8 cellular contexts compared by ENCODE assay signal in genomic region chr6:31834704-31835375, GRCh38. TPM values are rescaled to one million over a fixed set of nuclear protein-coding genes. Genes with fewer than 3 reads are reported as not detected.
DNase-seq lines count a peak whose midpoint lies in the region; TF ChIP-seq lines count a peak whose summit lies in the region.

No MANE protein-coding gene starts in this region.

- H3K9me3 ChIP-seq in HEK293 (ENCODE audit: control insufficient read depth, insufficient read depth, low read depth, low read length), result no peaks in the 10 kb centered on the region
- H3K9me3 ChIP-seq in liver (ENCODE audit: control insufficient read depth in 4 of 4, low read length in 3 of 4), result no peaks in the 10 kb centered on the region

- no peaks in the 10 kb centered on the region for H3K27me3 Mint-ChIP-seq in activated CD4-positive, alpha-beta T cell treated with anti-CD3 and anti-CD28 coated beads, Interleukin-2, amount 10 ng/mL, durations not matched to agents 7 days and 5 days
- no peaks in the 10 kb centered on the region for H3K27me3 Mint-ChIP-seq in dendritic cell treated with granulocyte-macrophage colony-stimulating factor and Interleukin-4, amounts not matched to agents 40 ng/mL and 50 ng/mL, for 4 days

- peak overlapping the region; percentile 75 to 84 for H3K9ac ChIP-seq in liver (ENCODE audit: low read depth in 1 of 2, low read length in 2 of 2)

- peak overlapping the region; percentile 88 for H3K27ac ChIP-seq in HEK293 (ENCODE audit: extremely low read depth, low read depth, low read length)
- peak overlapping the region; percentile 95 to 99 for H3K27ac ChIP-seq in liver (ENCODE audit: low read depth in 1 of 2, low read length in 2 of 2)

- peak; percentile 88 for DNase-seq in Caki2 (ENCODE audit: low read depth)
- peak; percentile 86 for DNase-seq in NCI-H345 (lab: John Stamatoyannopoulos, UW)
- DNase-seq in activated CD4-positive, alpha-beta T cell treated with anti-CD3 and anti-CD28 coated beads, Interleukin-2, amount 10 ng/mL, durations not matched to agents 7 days and 5 days, result peak; percentile 80
- peak; percentile 76 to 79 for DNase-seq in stimulated activated CD4-positive, alpha-beta T cell treated with anti-CD3 and anti-CD28 coated beads, Interleukin-2, amount 100 ng/mL, for 48 hours
- DNase-seq in cortex of kidney (lab: John Stamatoyannopoulos, UW), result no peak

- H3K36me3 ChIP-seq in HEK293 (ENCODE audit: control insufficient read depth in 2 of 2, insufficient read depth in 1 of 2, low read length in 2 of 2) (peaks cover 32 to 59% of the 10 kb centered on the region in 2 experiments), liver (ENCODE audit: control insufficient read depth in 4 of 4, insufficient read depth in 3 of 4, low read depth in 1 of 4, low read length in 3 of 4) (peaks cover 11 to 27% (median 19%) of the 10 kb centered on the region in 4 donors)

- intact Hi-C loops in dendritic cell treated with granulocyte-macrophage colony-stimulating factor and Interleukin-4, amounts not matched to agents 40 ng/mL and 50 ng/mL, for 4 days (cut with micrococcal nuclease), result loop anchor here (1.0 to 5.0 kb wide), 4 partner anchors 27 to 288 kb away; partner anchors contain the start of genes ATP6V1G2, DDAH2, NEU1 and NFKBIL1

- H3K9me3 Mint-ChIP-seq in activated CD4-positive, alpha-beta T cell treated with anti-CD3 and anti-CD28 coated beads, Interleukin-2, amount 10 ng/mL, durations not matched to agents 7 days and 5 days, result no peaks in the 10 kb centered on the region
- no peaks in the 10 kb centered on the region for H3K9me3 Mint-ChIP-seq in dendritic cell treated with granulocyte-macrophage colony-stimulating factor and Interleukin-4, amounts not matched to agents 40 ng/mL and 50 ng/mL, for 4 days

- POLR2A ChIA-PET in HEK293 (lab: Yijun Ruan, JAX), result interaction anchor here (0.5 to 12.5 kb wide), 36 partner anchors 8 to 1137 kb away, joined by 3 to 125 read pairs (median 4); partner anchors contain the start of genes BRD2, C6orf47, CFB and CLIC1
- POLR2A ChIA-PET in activated CD4-positive, alpha-beta T cell treated with anti-CD3 and anti-CD28 coated beads, Interleukin-2, amount 10 ng/mL, durations not matched to agents 7 days and 5 days (lab: Charles Lee), result interaction anchor here (1.1 kb wide), 1 partner anchor 95 kb away, joined by 7 read pairs; the partner anchor contains the start of gene MSH5

- H3K27ac Mint-ChIP-seq in activated CD4-positive, alpha-beta T cell treated with anti-CD3 and anti-CD28 coated beads, Interleukin-2, amount 10 ng/mL, durations not matched to agents 7 days and 5 days, result peak overlapping the region; percentile 97
- H3K27ac Mint-ChIP-seq in dendritic cell treated with granulocyte-macrophage colony-stimulating factor and Interleukin-4, amounts not matched to agents 40 ng/mL and 50 ng/mL, for 4 days, result peak overlapping the region; percentile 97

- H3K4me1 Mint-ChIP-seq in activated CD4-positive, alpha-beta T cell treated with anti-CD3 and anti-CD28 coated beads, Interleukin-2, amount 10 ng/mL, durations not matched to agents 7 days and 5 days, result peaks cover 45% of the 10 kb centered on the region
- H3K4me1 Mint-ChIP-seq in dendritic cell treated with granulocyte-macrophage colony-stimulating factor and Interleukin-4, amounts not matched to agents 40 ng/mL and 50 ng/mL, for 4 days (ENCODE audit: low read depth), result peaks cover 54% of the 10 kb centered on the region

- CTCF ChIA-PET in HEK293 (lab: Yijun Ruan, JAX), result interaction anchor here (0.6 to 1.7 kb wide), 4 partner anchors 8 to 44 kb away, joined by 3 to 7 read pairs (median 4); partner anchors contain the start of gene VARS1
- CTCF ChIA-PET in activated CD4-positive, alpha-beta T cell treated with anti-CD3 and anti-CD28 coated beads, Interleukin-2, amount 10 ng/mL, durations not matched to agents 7 days and 5 days (lab: Charles Lee), result interaction anchor here (0.6 to 2.1 kb wide), 7 partner anchors 9 to 237 kb away, joined by 3 to 5 read pairs (median 3); no protein-coding TSS in a partner anchor

- H3K4me3 ChIP-seq in HEK293 (ENCODE audit: low read depth, low read length), result peak overlapping the region; percentile 79
- H3K4me3 ChIP-seq in liver (ENCODE audit: low read depth in 1 of 3, low read length in 3 of 3), result peak overlapping the region; percentile 98 to 99 (median 99)

- WGBS in liver, result under 1% methylated on average over 37 of the region's 37 CpGs

- H3K36me3 Mint-ChIP-seq in activated CD4-positive, alpha-beta T cell treated with anti-CD3 and anti-CD28 coated beads, Interleukin-2, amount 10 ng/mL, durations not matched to agents 7 days and 5 days (ENCODE audit: low read depth), result peaks cover 53% of the 10 kb centered on the region
- peaks cover 65% of the 10 kb centered on the region for H3K36me3 Mint-ChIP-seq in dendritic cell treated with granulocyte-macrophage colony-stimulating factor and Interleukin-4, amounts not matched to agents 40 ng/mL and 50 ng/mL, for 4 days (ENCODE audit: low read depth)

- no peak for TF ChIP-seq RAD21 in liver (IDR thresholded peaks at IDR 0.05)

- TF ChIP-seq CTCF in HEK293 (tag by site-specific recombination; IDR thresholded peaks at IDR 0.05) (0 out of 2 replicates have a peak, but pooled peaks have one; percentile 41), liver (IDR thresholded peaks at IDR 0.05; ENCODE audit: low read depth, low read length, missing input control) (no peak)

- H3K4me3 Mint-ChIP-seq in activated CD4-positive, alpha-beta T cell treated with anti-CD3 and anti-CD28 coated beads, Interleukin-2, amount 10 ng/mL, durations not matched to agents 7 days and 5 days, result peak overlapping the region; percentile 97
- H3K4me3 Mint-ChIP-seq in dendritic cell treated with granulocyte-macrophage colony-stimulating factor and Interleukin-4, amounts not matched to agents 40 ng/mL and 50 ng/mL, for 4 days, result peak overlapping the region; percentile 96

- H3K4me1 ChIP-seq in HEK293 (ENCODE audit: control insufficient read depth, insufficient read depth, low read length) (peaks cover 9% of the 10 kb centered on the region), liver (ENCODE audit: control insufficient read depth in 4 of 4, insufficient read depth in 4 of 4, low read length in 3 of 4) (peaks cover 5 to 33% (median 30%) of the 10 kb centered on the region in 4 donors)

- no peaks in the 10 kb centered on the region for H3K27me3 ChIP-seq in liver (ENCODE audit: control insufficient read depth in 4 of 4, insufficient read depth in 4 of 4, low read length in 3 of 4)

- in situ Hi-C loops in Caki2 (cut with HindIII; ENCODE audit: low pct_unique_long_range_greater_than_20kb, low sequenced_read_pairs), result no loop called here

TF ChIP-seq in HEK293, 187 proteins besides CTCF, POLR2A, EP300 and RAD21 (continues in another document):
- peak; percentile 20; the same call in 1 of the 2 replicates for TF ChIP-seq REPIN1 (tag by site-specific recombination; IDR thresholded peaks at IDR 0.05; ENCODE audit: low read depth)
- TF ChIP-seq ZNF768 (tag by site-specific recombination; IDR thresholded peaks at IDR 0.05), result no peak
- no peak for TF ChIP-seq ZBTB21 (tag by site-specific recombination; IDR thresholded peaks at IDR 0.05)
- peak; percentile 8 for TF ChIP-seq ZNF654 (tag by site-specific recombination; IDR thresholded peaks at IDR 0.05; ENCODE audit: low read depth)
- TF ChIP-seq ZNF140 (tag by site-specific recombination; IDR thresholded peaks at IDR 0.05), result no peak

TF ChIP-seq in liver, 16 proteins besides CTCF, POLR2A, EP300 and RAD21 (continues in another document):
- no peak for TF ChIP-seq EGR1 (IDR thresholded peaks at IDR 0.05; ENCODE audit: low read depth in 2 of 2)
- no peak for TF ChIP-seq RXRA (IDR thresholded peaks at IDR 0.05)
- TF ChIP-seq TAF1 (conservative IDR thresholded peaks at IDR 0.05), result peak; percentile 95

RNA-seq across cellular contexts. Expression of gene HSPA1B, which starts 7.3 kb away (rescaled TPM):
- 441 and 449 TPM in 2 replicates for total RNA-seq in Caki2 (2014; rRNA removed; shearing (Covaris generic); ENCODE audit: low replicate concordance)
- total RNA-seq in activated CD4-positive, alpha-beta T cell treated with anti-CD3 and anti-CD28 coated beads, Interleukin-2, amount 10 ng/mL, durations not matched to agents 7 days and 5 days, result 10 to 100 TPM; 44.0 to 47.2 TPM
- total RNA-seq in liver, result 100 to 1,000 TPM in 1 of 2 donors, 10 to 100 TPM in 1; 57.2 to 165 TPM
- polyA plus RNA-seq in liver, result 10 to 100 TPM in 1 of 2 donors, 1 to 10 TPM in 1; 9.5 to 30.6 TPM

RNA-seq across cellular contexts. Expression of gene HSPA1A, which starts 19.5 kb away (rescaled TPM):
- 316 and 350 TPM in 2 replicates for total RNA-seq in Caki2 (2014; rRNA removed; shearing (Covaris generic); ENCODE audit: low replicate concordance)
- total RNA-seq in activated CD4-positive, alpha-beta T cell treated with anti-CD3 and anti-CD28 coated beads, Interleukin-2, amount 10 ng/mL, durations not matched to agents 7 days and 5 days, result 10 to 100 TPM; 89.8 to 92.7 TPM
- total RNA-seq in liver, result 100 to 1,000 TPM in 1 of 2 donors, 10 to 100 TPM in 1; 98.5 to 120 TPM
- 10 to 100 TPM; 28.8 to 56.6 TPM for polyA plus RNA-seq in liver

RNA-seq across cellular contexts. Expression of gene HSPA1L, which starts 19.8 kb away (rescaled TPM):
- 0.61 and 2.0 TPM in 2 replicates for total RNA-seq in Caki2 (2014; rRNA removed; shearing (Covaris generic); ENCODE audit: low replicate concordance)
- total RNA-seq in activated CD4-positive, alpha-beta T cell treated with anti-CD3 and anti-CD28 coated beads, Interleukin-2, amount 10 ng/mL, durations not matched to agents 7 days and 5 days, result 1 to 10 TPM; 3.3 to 3.5 TPM
- total RNA-seq in liver, result under 1 TPM; 0.67 to 0.79 TPM
- under 1 TPM; 0.27 to 0.28 TPM for polyA plus RNA-seq in liver

RNA-seq across cellular contexts. Expression of gene NEU1, which starts 27.8 kb away (rescaled TPM):
- total RNA-seq in Caki2 (2014; rRNA removed; shearing (Covaris generic); ENCODE audit: low replicate concordance), result 73.1 and 105 TPM in 2 replicates
- total RNA-seq in activated CD4-positive, alpha-beta T cell treated with anti-CD3 and anti-CD28 coated beads, Interleukin-2, amount 10 ng/mL, durations not matched to agents 7 days and 5 days, result 10 to 100 TPM; 16.7 to 17.0 TPM
- total RNA-seq in liver, result 10 to 100 TPM; 34.4 to 42.4 TPM
- 10 to 100 TPM; 27.6 to 35.1 TPM for polyA plus RNA-seq in liver

RNA-seq across cellular contexts. Expression of gene LSM2, which starts 28.1 kb away (rescaled TPM):
- 75.6 and 85.5 TPM in 2 replicates for total RNA-seq in Caki2 (2014; rRNA removed; shearing (Covaris generic); ENCODE audit: low replicate concordance)
- 100 to 1,000 TPM; 103 to 109 TPM for total RNA-seq in activated CD4-positive, alpha-beta T cell treated with anti-CD3 and anti-CD28 coated beads, Interleukin-2, amount 10 ng/mL, durations not matched to agents 7 days and 5 days
- 10 to 100 TPM in 1 of 2 donors, 1 to 10 TPM in 1; 7.3 to 18.7 TPM for total RNA-seq in liver
- polyA plus RNA-seq in liver, result 10 to 100 TPM; 14.5 to 16.4 TPM
